ENCODE assay signal across 29 cellular contexts in the genomic region with DNA sequence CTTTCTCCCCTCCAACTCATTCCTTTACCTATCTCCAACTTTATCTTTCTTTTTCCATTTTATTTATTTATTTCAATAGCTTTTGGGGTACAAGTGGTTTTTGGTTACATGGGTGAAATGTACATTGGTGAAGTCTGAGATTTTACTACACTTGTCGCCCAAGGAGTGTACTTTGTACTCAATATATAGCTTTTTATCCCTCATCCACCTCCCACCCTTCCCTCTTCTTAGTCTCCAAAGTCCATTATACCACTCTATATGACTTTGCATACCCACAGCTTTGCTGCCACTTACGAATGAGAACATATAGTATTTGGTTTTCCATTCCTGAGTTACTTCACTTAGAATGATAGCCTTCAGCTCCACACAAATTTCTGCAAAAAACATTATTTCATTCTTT.
"Had no signal": no experiment of that assay in that cellular context is flagged by ENCODE, and none has a peak within 500 bp of the region (broad histone marks: within the 10 kb centered on the region; RNA-seq: fewer than 3 reads in every experiment).

No MANE protein-coding gene starts in this region.

- H3K4me3 ChIP-seq: ascending aorta, cardiac muscle cell had no signal

- ATAC-seq: activated CD4-positive, alpha-beta T cell treated with anti-CD3 and anti-CD28 coated beads for 36 hours; activated CD4-positive, CD25-positive, alpha-beta regulatory T cell treated with anti-CD3 and anti-CD28 coated beads, Interleukin-2, amount 50 U/mL, for 24 hours; activated CD8-positive, alpha-beta memory T cell treated with anti-CD3 and anti-CD28 coated beads, Interleukin-2, amount 10 ng/mL, durations not matched to agents 7 days and 5 days; activated CD8-positive, alpha-beta T cell treated with anti-CD3 and anti-CD28 coated beads, Interleukin-2, amount 10 ng/mL, durations not matched to agents 7 days and 5 days; activated naive CD8-positive, alpha-beta T cell treated with anti-CD3 and anti-CD28 coated beads, Interleukin-2, amount 50 U/mL, for 24 hours; T-helper 17 cell; WTC11 had no signal

- H3K27me3 ChIP-seq: ascending aorta, cardiac muscle cell had no signal

- H3K36me3 ChIP-seq: ascending aorta, cardiac muscle cell, WERI-Rb-1 had no signal

- H3K27ac ChIP-seq: ascending aorta, cardiac muscle cell, WERI-Rb-1 had no signal

- DNase-seq: activated CD4-positive, alpha-beta memory T cell treated with anti-CD3 and anti-CD28 coated beads, Interleukin-2, amount 10 ng/mL, durations not matched to agents 7 days and 5 days; activated CD4-positive, alpha-beta T cell treated with anti-CD3 and anti-CD28 coated beads for 1 hour; activated CD4-positive, alpha-beta T cell treated with anti-CD3 and anti-CD28 coated beads for 36 hours; activated CD4-positive, alpha-beta T cell treated with anti-CD3 and anti-CD28 coated beads for 48 hours; activated CD4-positive, alpha-beta T cell treated with anti-CD3 and anti-CD28 coated beads, Interleukin-2, amount 10 ng/mL, durations not matched to agents 7 days and 5 days; activated CD4-positive, alpha-beta T cell treated with anti-CD3 and anti-CD28 coated beads, Interleukin-2, amount 50 U/mL, for 48 hours; activated CD4-positive, CD25-positive, alpha-beta regulatory T cell; activated CD8-positive, alpha-beta memory T cell treated with anti-CD3 and anti-CD28 coated beads for 24 hours; activated CD8-positive, alpha-beta memory T cell treated with anti-CD3 and anti-CD28 coated beads, Interleukin-2, amount 10 ng/mL, durations not matched to agents 7 days and 5 days; activated CD8-positive, alpha-beta memory T cell treated with anti-CD3 and anti-CD28 coated beads, Interleukin-2, amount 50 U/mL, for 48 hours; activated CD8-positive, alpha-beta T cell treated with anti-CD3 and anti-CD28 coated beads, Interleukin-2, amount 10 ng/mL, durations not matched to agents 7 days and 5 days; activated effector memory CD4-positive, alpha-beta T cell treated with Interleukin-2 at 50 U/mL for 16 hours; activated gamma-delta T cell; activated naive CD4-positive, alpha-beta T cell treated with anti-CD3 and anti-CD28 coated beads, Interleukin-2, amount 10 ng/mL, durations not matched to agents 7 days and 5 days; activated naive CD4-positive, alpha-beta T cell treated with Interleukin-2 at 50 U/mL for 16 hours; activated naive CD8-positive, alpha-beta T cell treated with anti-CD3 and anti-CD28 coated beads, Interleukin-2, amount 10 ng/mL, durations not matched to agents 7 days and 5 days; activated naive CD8-positive, alpha-beta T cell treated with anti-CD3 and anti-CD28 coated beads, Interleukin-2, amount 50 U/mL, for 24 hours; activated T-cell treated with anti-CD3 and anti-CD28 coated beads, Interleukin-2, amount 50 U/mL, for 24 hours; activated T-cell treated with anti-CD3 and anti-CD28 coated beads, Interleukin-2, amount 50 U/mL, for 48 hours; amygdala; anterior cingulate cortex; caudate nucleus; cerebellar nuclear complex; T-helper 17 cell; WERI-Rb-1 had no signal

- H3K9me3 ChIP-seq: ascending aorta had no signal
